Comparison of ENCODE assay signal across 6 cellular contexts in genomic region chr3:140617135-140617534, GRCh38.
"Had no signal": no experiment of that assay in that cellular context is flagged by ENCODE, and none has a peak within 500 bp of the region (broad histone marks: within the 10 kb centered on the region; RNA-seq: fewer than 3 reads in every experiment).

No MANE protein-coding gene starts in this region.

- H3K4me3 ChIP-seq: GM23338 had no signal

- H2AFZ ChIP-seq: GM23338 had no signal

- H3K4me2 ChIP-seq: GM23338 had no signal

- H3K27ac ChIP-seq: HL-60 had no signal

- DNase-seq: H9, HCEC 1CT, HFFc6, KBM-7 had no signal
